ENCODE assay signal across 1 cellular context in the genomic region with DNA sequence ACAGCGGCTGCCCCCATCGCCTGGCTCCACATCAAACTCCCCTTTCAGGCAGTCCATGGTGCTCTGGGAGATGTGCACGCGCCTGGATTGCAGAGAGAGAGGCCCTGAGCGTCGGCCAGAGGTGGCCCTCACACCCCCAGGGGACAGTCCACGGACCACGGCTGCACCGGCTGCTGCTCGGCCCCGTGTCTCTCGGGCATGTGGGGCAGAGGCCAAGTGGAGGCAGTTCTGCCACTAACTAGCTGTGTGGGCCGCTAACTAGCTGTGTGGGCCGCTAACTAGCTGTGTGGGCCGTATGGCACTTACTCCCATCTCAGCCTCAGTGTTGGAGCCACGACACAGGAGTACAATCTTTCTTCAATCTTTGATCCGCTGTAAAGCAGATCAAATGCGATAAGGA.
A peak's percentile ranks its signal among the peaks of the same experiment; 100 is the strongest.
TF ChIP-seq lines count a peak whose summit lies in the region.

No MANE protein-coding gene starts in this region.

TF ChIP-seq in K562, 482 proteins besides CTCF, POLR2A, EP300 and RAD21:
- TF ChIP-seq TEAD2 (tag; IDR thresholded peaks at IDR 0.05) (no peak), SMAD1 (IDR thresholded peaks at IDR 0.05; ENCODE audit: low read depth, low read length, partially characterized antibody) (no peak), XRCC3 (IDR thresholded peaks at IDR 0.05) (no peak), CTBP1 (IDR thresholded peaks at IDR 0.05; ENCODE audit: borderline replicate concordance) (no peak), CBFA2T2 (conservative IDR thresholded peaks at IDR 0.05) (no peak), ZBTB33 (CRISPR knock-in tag; IDR thresholded peaks at IDR 0.05) (peak; percentile 73; the same call in 1 of the 2 replicates), MTF1 (CRISPR knock-in tag; IDR thresholded peaks at IDR 0.05; ENCODE audit: borderline replicate concordance) (no peak), LEF1 (IDR thresholded peaks at IDR 0.05) (no peak), PKNOX1 (IDR thresholded peaks at IDR 0.05) (no peak), CHD2 (IDR thresholded peaks at IDR 0.05; ENCODE audit: low read depth, low read length) (no peak), GTF3C2 (IDR thresholded peaks at IDR 0.05; ENCODE audit: borderline replicate concordance, extremely low read depth, insufficient read length) (no peak)
- TF ChIP-seq, protein P1, sequence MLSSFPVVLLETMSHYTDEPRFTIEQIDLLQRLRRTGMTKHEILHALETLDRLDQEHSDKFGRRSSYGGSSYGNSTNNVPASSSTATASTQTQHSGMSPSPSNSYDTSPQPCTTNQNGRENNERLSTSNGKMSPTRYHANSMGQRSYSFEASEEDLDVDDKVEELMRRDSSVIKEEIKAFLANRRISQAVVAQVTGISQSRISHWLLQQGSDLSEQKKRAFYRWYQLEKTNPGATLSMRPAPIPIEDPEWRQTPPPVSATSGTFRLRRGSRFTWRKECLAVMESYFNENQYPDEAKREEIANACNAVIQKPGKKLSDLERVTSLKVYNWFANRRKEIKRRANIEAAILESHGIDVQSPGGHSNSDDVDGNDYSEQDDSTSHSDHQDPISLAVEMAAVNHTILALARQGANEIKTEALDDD (IDR thresholded peaks at IDR 0.05) = peak; percentile 75; the same call in 1 of the 2 replicates
- TF ChIP-seq, protein P2, sequence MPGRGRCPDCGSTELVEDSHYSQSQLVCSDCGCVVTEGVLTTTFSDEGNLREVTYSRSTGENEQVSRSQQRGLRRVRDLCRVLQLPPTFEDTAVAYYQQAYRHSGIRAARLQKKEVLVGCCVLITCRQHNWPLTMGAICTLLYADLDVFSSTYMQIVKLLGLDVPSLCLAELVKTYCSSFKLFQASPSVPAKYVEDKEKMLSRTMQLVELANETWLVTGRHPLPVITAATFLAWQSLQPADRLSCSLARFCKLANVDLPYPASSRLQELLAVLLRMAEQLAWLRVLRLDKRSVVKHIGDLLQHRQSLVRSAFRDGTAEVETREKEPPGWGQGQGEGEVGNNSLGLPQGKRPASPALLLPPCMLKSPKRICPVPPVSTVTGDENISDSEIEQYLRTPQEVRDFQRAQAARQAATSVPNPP (IDR thresholded peaks at IDR 0.05; ENCODE audit: borderline replicate concordance, insufficient read depth, insufficient read length) = no peak
- TF ChIP-seq, protein P3, sequence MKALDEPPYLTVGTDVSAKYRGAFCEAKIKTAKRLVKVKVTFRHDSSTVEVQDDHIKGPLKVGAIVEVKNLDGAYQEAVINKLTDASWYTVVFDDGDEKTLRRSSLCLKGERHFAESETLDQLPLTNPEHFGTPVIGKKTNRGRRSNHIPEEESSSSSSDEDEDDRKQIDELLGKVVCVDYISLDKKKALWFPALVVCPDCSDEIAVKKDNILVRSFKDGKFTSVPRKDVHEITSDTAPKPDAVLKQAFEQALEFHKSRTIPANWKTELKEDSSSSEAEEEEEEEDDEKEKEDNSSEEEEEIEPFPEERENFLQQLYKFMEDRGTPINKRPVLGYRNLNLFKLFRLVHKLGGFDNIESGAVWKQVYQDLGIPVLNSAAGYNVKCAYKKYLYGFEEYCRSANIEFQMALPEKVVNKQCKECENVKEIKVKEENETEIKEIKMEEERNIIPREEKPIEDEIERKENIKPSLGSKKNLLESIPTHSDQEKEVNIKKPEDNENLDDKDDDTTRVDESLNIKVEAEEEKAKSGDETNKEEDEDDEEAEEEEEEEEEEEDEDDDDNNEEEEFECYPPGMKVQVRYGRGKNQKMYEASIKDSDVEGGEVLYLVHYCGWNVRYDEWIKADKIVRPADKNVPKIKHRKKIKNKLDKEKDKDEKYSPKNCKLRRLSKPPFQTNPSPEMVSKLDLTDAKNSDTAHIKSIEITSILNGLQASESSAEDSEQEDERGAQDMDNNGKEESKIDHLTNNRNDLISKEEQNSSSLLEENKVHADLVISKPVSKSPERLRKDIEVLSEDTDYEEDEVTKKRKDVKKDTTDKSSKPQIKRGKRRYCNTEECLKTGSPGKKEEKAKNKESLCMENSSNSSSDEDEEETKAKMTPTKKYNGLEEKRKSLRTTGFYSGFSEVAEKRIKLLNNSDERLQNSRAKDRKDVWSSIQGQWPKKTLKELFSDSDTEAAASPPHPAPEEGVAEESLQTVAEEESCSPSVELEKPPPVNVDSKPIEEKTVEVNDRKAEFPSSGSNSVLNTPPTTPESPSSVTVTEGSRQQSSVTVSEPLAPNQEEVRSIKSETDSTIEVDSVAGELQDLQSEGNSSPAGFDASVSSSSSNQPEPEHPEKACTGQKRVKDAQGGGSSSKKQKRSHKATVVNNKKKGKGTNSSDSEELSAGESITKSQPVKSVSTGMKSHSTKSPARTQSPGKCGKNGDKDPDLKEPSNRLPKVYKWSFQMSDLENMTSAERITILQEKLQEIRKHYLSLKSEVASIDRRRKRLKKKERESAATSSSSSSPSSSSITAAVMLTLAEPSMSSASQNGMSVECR (CRISPR knock-in tag; IDR thresholded peaks at IDR 0.05) = no peak
- TF ChIP-seq, protein P4, sequence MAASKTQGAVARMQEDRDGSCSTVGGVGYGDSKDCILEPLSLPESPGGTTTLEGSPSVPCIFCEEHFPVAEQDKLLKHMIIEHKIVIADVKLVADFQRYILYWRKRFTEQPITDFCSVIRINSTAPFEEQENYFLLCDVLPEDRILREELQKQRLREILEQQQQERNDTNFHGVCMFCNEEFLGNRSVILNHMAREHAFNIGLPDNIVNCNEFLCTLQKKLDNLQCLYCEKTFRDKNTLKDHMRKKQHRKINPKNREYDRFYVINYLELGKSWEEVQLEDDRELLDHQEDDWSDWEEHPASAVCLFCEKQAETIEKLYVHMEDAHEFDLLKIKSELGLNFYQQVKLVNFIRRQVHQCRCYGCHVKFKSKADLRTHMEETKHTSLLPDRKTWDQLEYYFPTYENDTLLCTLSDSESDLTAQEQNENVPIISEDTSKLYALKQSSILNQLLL (CRISPR knock-in tag; IDR thresholded peaks at IDR 0.05; ENCODE audit: borderline replicate concordance) = no peak
